ENCODE assay signal across 17 cellular contexts in genomic region chr6:167956983-167957492, GRCh38. TPM values are rescaled to one million over a fixed set of nuclear protein-coding genes. Genes with fewer than 3 reads are reported as not detected.
A peak's percentile ranks its signal among the peaks of the same experiment; 100 is the strongest.
DNase-seq lines count a peak whose midpoint lies in the region; ATAC-seq and TF ChIP-seq lines count a peak whose summit lies in the region.
"Had no signal": no experiment of that assay in that cellular context is flagged by ENCODE, and none has a peak within 500 bp of the region (broad histone marks: within the 10 kb centered on the region; RNA-seq: fewer than 3 reads in every experiment).

No MANE protein-coding gene starts in this region.

- H3K9me3 ChIP-seq in RWPE2 (ENCODE audit: severe bottlenecking), result no peaks in the 10 kb centered on the region
- no peaks in the 10 kb centered on the region for H3K9me3 ChIP-seq in CD4-positive, alpha-beta memory T cell (ENCODE audit: control insufficient read depth in 1 of 2, low read length in 2 of 2)

- no peak overlapping the region for H3K4me3 Mint-ChIP-seq in progenitor cell of endocrine pancreas (ENCODE audit: low read depth)
- no peak overlapping the region for H3K4me3 Mint-ChIP-seq in CD4-positive, alpha-beta memory T cell
- no peak overlapping the region for H3K4me3 Mint-ChIP-seq in T-helper 2 cell treated with Interferon-gamma antibody and Interleukin-4, amounts not matched to agents 5 μg/mL and 100 μg/mL, for 36 hours
- H3K4me3 Mint-ChIP-seq: activated CD8-positive, alpha-beta memory T cell treated with anti-CD3 and anti-CD28 coated beads, Interleukin-2, amount 10 ng/mL, durations not matched to agents 7 days and 5 days; activated naive CD8-positive, alpha-beta T cell treated with anti-CD3 and anti-CD28 coated beads, Interleukin-2, amount 10 ng/mL, durations not matched to agents 7 days and 5 days; CD8-positive, alpha-beta T cell; dendritic cell treated with granulocyte-macrophage colony-stimulating factor and Interleukin-4, amounts not matched to agents 40 ng/mL and 50 ng/mL, for 4 days; natural killer cell had no signal

- peaks cover 32% of the 10 kb centered on the region for H3K36me3 Mint-ChIP-seq in progenitor cell of endocrine pancreas (ENCODE audit: insufficient read depth)
- H3K36me3 Mint-ChIP-seq in CD4-positive, alpha-beta memory T cell, result peaks cover 6 to 17% of the 10 kb centered on the region in 2 donors
- H3K36me3 Mint-ChIP-seq in T-helper 2 cell treated with Interferon-gamma antibody and Interleukin-4, amounts not matched to agents 5 μg/mL and 100 μg/mL, for 36 hours (ENCODE audit: low read depth), result no peaks in the 10 kb centered on the region
- H3K36me3 Mint-ChIP-seq: CD8-positive, alpha-beta T cell; natural killer cell had no signal

- no peaks in the 10 kb centered on the region for H3K27me3 ChIP-seq in RWPE2 (ENCODE audit: insufficient read depth, poor library complexity, severe bottlenecking)
- no peaks in the 10 kb centered on the region for H3K27me3 ChIP-seq in CD4-positive, alpha-beta memory T cell (ENCODE audit: insufficient read depth, low read length)

- no peak overlapping the region for H3K4me3 ChIP-seq in RWPE2 (ENCODE audit: severe bottlenecking)
- H3K4me3 ChIP-seq in CD4-positive, alpha-beta memory T cell (ENCODE audit: low read length in 2 of 2), result no peak overlapping the region

- H3K27me3 Mint-ChIP-seq in progenitor cell of endocrine pancreas, result no peaks in the 10 kb centered on the region
- H3K27me3 Mint-ChIP-seq in CD4-positive, alpha-beta memory T cell, result no peaks in the 10 kb centered on the region
- H3K27me3 Mint-ChIP-seq in T-helper 2 cell treated with Interferon-gamma antibody and Interleukin-4, amounts not matched to agents 5 μg/mL and 100 μg/mL, for 36 hours (ENCODE audit: low read depth), result no peaks in the 10 kb centered on the region
- H3K27me3 Mint-ChIP-seq: activated CD8-positive, alpha-beta memory T cell treated with anti-CD3 and anti-CD28 coated beads, Interleukin-2, amount 10 ng/mL, durations not matched to agents 7 days and 5 days; activated naive CD8-positive, alpha-beta T cell treated with anti-CD3 and anti-CD28 coated beads, Interleukin-2, amount 10 ng/mL, durations not matched to agents 7 days and 5 days; dendritic cell treated with granulocyte-macrophage colony-stimulating factor and Interleukin-4, amounts not matched to agents 40 ng/mL and 50 ng/mL, for 4 days had no signal

- peaks cover 41% of the 10 kb centered on the region for H3K36me3 ChIP-seq in RWPE2 (ENCODE audit: low read depth)
- no peaks in the 10 kb centered on the region for H3K36me3 ChIP-seq in CD4-positive, alpha-beta memory T cell (ENCODE audit: insufficient read depth, low read length)

- CTCF ChIA-PET in CD4-positive, alpha-beta memory T cell (lab: Charles Lee; ENCODE audit: partially characterized antibody), result no interaction called here

- peaks cover 7% of the 10 kb centered on the region for H3K4me1 ChIP-seq in RWPE2 (ENCODE audit: insufficient read depth, poor library complexity, severe bottlenecking)
- H3K4me1 ChIP-seq in CD4-positive, alpha-beta memory T cell (ENCODE audit: insufficient read depth, low read length), result no peaks in the 10 kb centered on the region

- H3K9me3 Mint-ChIP-seq in progenitor cell of endocrine pancreas (ENCODE audit: low read depth), result no peaks in the 10 kb centered on the region
- H3K9me3 Mint-ChIP-seq in CD4-positive, alpha-beta memory T cell, result no peaks in the 10 kb centered on the region
- no peaks in the 10 kb centered on the region for H3K9me3 Mint-ChIP-seq in T-helper 2 cell treated with Interferon-gamma antibody and Interleukin-4, amounts not matched to agents 5 μg/mL and 100 μg/mL, for 36 hours
- H3K9me3 Mint-ChIP-seq: activated naive CD8-positive, alpha-beta T cell treated with anti-CD3 and anti-CD28 coated beads, Interleukin-2, amount 10 ng/mL, durations not matched to agents 7 days and 5 days; CD8-positive, alpha-beta T cell; dendritic cell treated with granulocyte-macrophage colony-stimulating factor and Interleukin-4, amounts not matched to agents 40 ng/mL and 50 ng/mL, for 4 days; natural killer cell had no signal

- TF ChIP-seq CTCF in RWPE2 (IDR thresholded peaks at IDR 0.05; ENCODE audit: poor library complexity, severe bottlenecking) (no peak), progenitor cell of endocrine pancreas (IDR thresholded peaks at IDR 0.05; ENCODE audit: unreplicated experiment) (no peak)

- H3K27ac Mint-ChIP-seq in progenitor cell of endocrine pancreas, result peak overlapping the region; percentile 85
- H3K27ac Mint-ChIP-seq in CD4-positive, alpha-beta memory T cell, result peak overlapping the region in 1 of 7 donors; percentile 21
- no peak overlapping the region for H3K27ac Mint-ChIP-seq in T-helper 2 cell treated with Interferon-gamma antibody and Interleukin-4, amounts not matched to agents 5 μg/mL and 100 μg/mL, for 36 hours
- H3K27ac Mint-ChIP-seq: activated CD8-positive, alpha-beta memory T cell treated with anti-CD3 and anti-CD28 coated beads, Interleukin-2, amount 10 ng/mL, durations not matched to agents 7 days and 5 days; activated naive CD8-positive, alpha-beta T cell treated with anti-CD3 and anti-CD28 coated beads, Interleukin-2, amount 10 ng/mL, durations not matched to agents 7 days and 5 days; CD8-positive, alpha-beta T cell; dendritic cell treated with granulocyte-macrophage colony-stimulating factor and Interleukin-4, amounts not matched to agents 40 ng/mL and 50 ng/mL, for 4 days; natural killer cell had no signal

- intact Hi-C loops in left cardiac atrium (cut with DNase I), result no loop called here
- intact Hi-C loops in CD4-positive, alpha-beta memory T cell (cut with micrococcal nuclease), result no loop called here

- DNase-seq in EL, result peak; percentile 61
- DNase-seq in RWPE2 (ENCODE audit: low spot score), result no peak
- no peak for DNase-seq in left cardiac atrium
- no peak for DNase-seq in progenitor cell of endocrine pancreas (ENCODE audit: low spot score, unreplicated experiment)
- DNase-seq in NK-92 (lab: John Stamatoyannopoulos, UW; ENCODE audit: unreplicated experiment), result no peak
- DNase-seq in CD4-positive, alpha-beta memory T cell, result no peak
- DNase-seq in 8988T, result no peak
- DNase-seq in T-helper 2 cell treated with Interferon-gamma antibody and Interleukin-4, amounts not matched to agents 5 μg/mL and 100 μg/mL, for 36 hours (ENCODE audit: low spot score), result no peak
- DNase-seq: activated CD8-positive, alpha-beta memory T cell treated with anti-CD3 and anti-CD28 coated beads, Interleukin-2, amount 10 ng/mL, durations not matched to agents 7 days and 5 days; activated naive CD8-positive, alpha-beta T cell treated with anti-CD3 and anti-CD28 coated beads, Interleukin-2, amount 10 ng/mL, durations not matched to agents 7 days and 5 days; CD8-positive, alpha-beta T cell; natural killer cell; NCI-H1694 treated with DMSO at 0.1 percent for 48 hours; SIG-M5; stimulated activated CD4-positive, alpha-beta T cell treated with anti-CD3 and anti-CD28 coated beads, Interleukin-4, amount 100 ng/mL, for 4 hours; stimulated activated naive CD8-positive, alpha-beta T cell treated with anti-CD3 and anti-CD28 coated beads, Interleukin-15, Interleukin-2, amounts not matched to agents 100 U/mL and 50 U/mL, for 24 hours had no signal

- POLR2A ChIA-PET in CD4-positive, alpha-beta memory T cell (lab: Charles Lee; ENCODE audit: partially characterized antibody), result no interaction called here

- ATAC-seq in RWPE2 (ENCODE audit: low read depth) (peak; percentile 58), left cardiac atrium (peak; percentile 44 to 77)
- ATAC-seq: activated CD8-positive, alpha-beta memory T cell treated with anti-CD3 and anti-CD28 coated beads, Interleukin-2, amount 10 ng/mL, durations not matched to agents 7 days and 5 days; CD8-positive, alpha-beta T cell; stimulated activated naive CD8-positive, alpha-beta T cell treated with anti-CD3 and anti-CD28 coated beads, Interleukin-15, Interleukin-2, amounts not matched to agents 100 U/mL and 50 U/mL, for 24 hours had no signal

- H3K27ac ChIP-seq in RWPE2 (ENCODE audit: poor library complexity, severe bottlenecking), result no peak overlapping the region
- H3K27ac ChIP-seq in CD4-positive, alpha-beta memory T cell (ENCODE audit: low read depth, low read length), result no peak overlapping the region

- H3K4me1 Mint-ChIP-seq in progenitor cell of endocrine pancreas (ENCODE audit: low read depth), result peaks cover 42% of the 10 kb centered on the region
- H3K4me1 Mint-ChIP-seq in CD4-positive, alpha-beta memory T cell, result no peaks in the 10 kb centered on the region
- no peaks in the 10 kb centered on the region for H3K4me1 Mint-ChIP-seq in T-helper 2 cell treated with Interferon-gamma antibody and Interleukin-4, amounts not matched to agents 5 μg/mL and 100 μg/mL, for 36 hours (ENCODE audit: low read depth)
- H3K4me1 Mint-ChIP-seq: activated naive CD8-positive, alpha-beta T cell treated with anti-CD3 and anti-CD28 coated beads, Interleukin-2, amount 10 ng/mL, durations not matched to agents 7 days and 5 days; natural killer cell had no signal

RNA-seq across cellular contexts. Expression of gene KIF25, which starts 40.4 kb away (rescaled TPM):
- total RNA-seq in left cardiac atrium (under 1 TPM; 0.34 to 0.44 TPM), progenitor cell of endocrine pancreas (not detected in 2 replicates)
- not detected for total RNA-seq in CD4-positive, alpha-beta memory T cell
- not detected for polyA plus RNA-seq in CD4-positive, alpha-beta memory T cell
- total RNA-seq: activated CD8-positive, alpha-beta memory T cell treated with anti-CD3 and anti-CD28 coated beads, Interleukin-2, amount 10 ng/mL, durations not matched to agents 7 days and 5 days; activated naive CD8-positive, alpha-beta T cell treated with anti-CD3 and anti-CD28 coated beads, Interleukin-2, amount 10 ng/mL, durations not matched to agents 7 days and 5 days; natural killer cell had no signal
